10 cellular contexts compared by ENCODE assay signal in the genomic region with DNA sequence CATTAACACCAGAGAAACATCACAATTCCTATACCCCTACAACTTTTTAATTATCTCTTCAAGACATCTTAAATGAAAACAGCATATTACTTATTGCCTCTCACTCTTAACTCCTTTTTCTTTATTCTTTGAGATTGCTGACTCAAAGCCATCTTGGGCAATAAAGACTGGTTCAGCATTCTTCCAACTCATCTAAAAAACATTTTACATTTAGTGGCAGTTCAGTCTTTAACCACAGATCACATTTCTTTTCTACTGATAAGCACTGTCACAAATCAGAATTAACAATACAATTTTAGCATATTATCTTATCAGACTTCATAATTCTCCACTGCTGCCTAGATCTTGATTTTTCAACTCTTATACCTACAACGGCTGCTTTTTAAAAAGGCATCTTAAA. TPM values are rescaled to one million over a fixed set of nuclear protein-coding genes. Genes with fewer than 3 reads are reported as not detected.
DNase-seq lines count a peak whose midpoint lies in the region; ATAC-seq and TF ChIP-seq lines count a peak whose summit lies in the region.
"Had no signal": no experiment of that assay in that cellular context is flagged by ENCODE, and none has a peak within 500 bp of the region (broad histone marks: within the 10 kb centered on the region; RNA-seq: fewer than 3 reads in every experiment).

No MANE protein-coding gene starts in this region.

- ATAC-seq in HG03196 (IDR thresholded peaks at IDR 0.05; ENCODE audit: unreplicated experiment): no peak
- ATAC-seq: naive thymus-derived CD4-positive, alpha-beta T cell had no signal

- H2AFZ ChIP-seq in MM.1S (ENCODE audit: low read length): no peak overlapping the region

- no peaks in the 10 kb centered on the region for H3K36me3 ChIP-seq in CD8-positive, alpha-beta memory T cell (ENCODE audit: insufficient read depth, low read length)
- H3K36me3 ChIP-seq in MM.1S (replicated peaks; ENCODE audit: insufficient read depth, low read length): no peaks in the 10 kb centered on the region

- H3K4me3 ChIP-seq in CD8-positive, alpha-beta memory T cell (ENCODE audit: low read length): no peak overlapping the region
- H3K4me3 ChIP-seq in MM.1S (ENCODE audit: low read length): peak overlapping the region; percentile 49

- H3K27me3 ChIP-seq in CD8-positive, alpha-beta memory T cell (ENCODE audit: insufficient read depth, low read length, poor library complexity, severe bottlenecking): no peaks in the 10 kb centered on the region
- no peaks in the 10 kb centered on the region for H3K27me3 ChIP-seq in MM.1S (replicated peaks; ENCODE audit: insufficient read depth, low read length)

- H3K4me3 Mint-ChIP-seq in CD8-positive, alpha-beta memory T cell: peak overlapping the region; percentile 19 to 77 (median 58)

- H3K9me3 Mint-ChIP-seq in CD8-positive, alpha-beta memory T cell: no peaks in the 10 kb centered on the region

- H3K9me2 ChIP-seq in MM.1S (replicated peaks; ENCODE audit: insufficient read depth, low read length): no peaks in the 10 kb centered on the region

- CTCF ChIA-PET in CD8-positive, alpha-beta memory T cell (lab: Charles Lee): no interaction called here

- H3K4me1 Mint-ChIP-seq in CD8-positive, alpha-beta memory T cell: peaks cover 69 to 93% (median 92%) of the 10 kb centered on the region in 3 donors

- H4K20me1 ChIP-seq in MM.1S (ENCODE audit: insufficient read depth, low read length): no peaks in the 10 kb centered on the region; the same call in 1 of the 2 replicates

- H3K4me1 ChIP-seq in CD8-positive, alpha-beta memory T cell (ENCODE audit: insufficient read depth, low read length): peaks cover 22% of the 10 kb centered on the region
- peaks cover 22% of the 10 kb centered on the region for H3K4me1 ChIP-seq in MM.1S (ENCODE audit: low read length)

- no peak for TF ChIP-seq CTCF in MM.1S (IDR thresholded peaks at IDR 0.05; ENCODE audit: low read length)

- peak overlapping the region; percentile 77 for H3K4me2 ChIP-seq in MM.1S (ENCODE audit: low read depth, low read length)

- no peaks in the 10 kb centered on the region for H3K9me3 ChIP-seq in CD8-positive, alpha-beta memory T cell (ENCODE audit: low read length)
- H3K9me3 ChIP-seq in MM.1S (replicated peaks; ENCODE audit: insufficient read depth, low read length): no peaks in the 10 kb centered on the region

- no peak overlapping the region for H3K27ac ChIP-seq in CD8-positive, alpha-beta memory T cell (ENCODE audit: low read depth, low read length)
- H3K27ac ChIP-seq in MM.1S (ENCODE audit: low read length) (peak overlapping the region; percentile 85), angular gyrus (ENCODE audit: low read depth, low read length) (peak overlapping the region; percentile 55)

- H3K27ac Mint-ChIP-seq in CD8-positive, alpha-beta memory T cell: peak overlapping the region; percentile 2 to 72 (median 38)

- H3K36me3 Mint-ChIP-seq in CD8-positive, alpha-beta memory T cell: peaks cover 0 to 7% (median 6%) of the 10 kb centered on the region in 3 donors

- H3F3A ChIP-seq in MM.1S (ENCODE audit: insufficient read depth, low read length): peaks cover 29% of the 10 kb centered on the region

- no peak for DNase-seq in CD8-positive, alpha-beta memory T cell
- DNase-seq in MM.1S: peak; percentile 48
- DNase-seq in kidney glomerular epithelial cell (lab: John Stamatoyannopoulos, UW): peak; percentile 29
- no peak for DNase-seq in activated CD4-positive, CD25-positive, alpha-beta regulatory T cell treated with anti-CD3 and anti-CD28 coated beads, Interleukin-2, amount 50 U/mL, for 72 hours
- DNase-seq in amygdala (lab: John Stamatoyannopoulos, UW): no peak
- no peak for DNase-seq in islet precursor cell
- DNase-seq: naive thymus-derived CD4-positive, alpha-beta T cell; NCI-H1105 had no signal

- H3K9ac ChIP-seq in MM.1S (ENCODE audit: low read length): peak overlapping the region; percentile 49; the same call in 1 of the 2 replicates

- peaks cover 91% of the 10 kb centered on the region for H3K79me2 ChIP-seq in MM.1S (ENCODE audit: low read length)

- no peaks in the 10 kb centered on the region for H3K27me3 Mint-ChIP-seq in CD8-positive, alpha-beta memory T cell
- H3K27me3 Mint-ChIP-seq: naive thymus-derived CD4-positive, alpha-beta T cell had no signal

- POLR2A ChIA-PET in CD8-positive, alpha-beta memory T cell (lab: Charles Lee): no interaction called here

RNA-seq across cellular contexts. Expression of a gene that starts 34.0 kb away (rescaled TPM):
- total RNA-seq in CD8-positive, alpha-beta memory T cell: 10 to 100 TPM; 42.8 to 48.7 TPM
- polyA plus RNA-seq in CD8-positive, alpha-beta memory T cell: 33.9 TPM

Comparison
In these comparisons a context has a peak if more than half of its experiments do, and no peak if none do; other contexts are left out.
1. DNase-seq: peak in MM.1S (single experiment) and kidney glomerular epithelial cell (single experiment); none in CD8-positive, alpha-beta memory T cell (0 of 5), activated CD4-positive, CD25-positive, alpha-beta regulatory T cell treated with anti-CD3 and anti-CD28 coated beads, Interleukin-2, amount 50 U/mL, for 72 hours (single experiment), amygdala (0 of 56) and islet precursor cell (single experiment).